Comparison of ENCODE assay signal across 8 cellular contexts in genomic region chr16:20960899-20961298, GRCh38.
"Had no signal": no experiment of that assay in that cellular context is flagged by ENCODE, and none has a peak within 500 bp of the region (broad histone marks: within the 10 kb centered on the region; RNA-seq: fewer than 3 reads in every experiment).

No MANE protein-coding gene starts in this region.

- ATAC-seq: GM12878 had no signal

- DNase-seq: GDM1, GF-D8 had no signal

- H3K4me3 ChIP-seq: GM12878 had no signal

- FAIRE-seq: G401.6, GM12878, GM12891, GM12892, GM18507, GM19239 had no signal
